ENCODE assay signal across 9 cellular contexts in the genomic region with DNA sequence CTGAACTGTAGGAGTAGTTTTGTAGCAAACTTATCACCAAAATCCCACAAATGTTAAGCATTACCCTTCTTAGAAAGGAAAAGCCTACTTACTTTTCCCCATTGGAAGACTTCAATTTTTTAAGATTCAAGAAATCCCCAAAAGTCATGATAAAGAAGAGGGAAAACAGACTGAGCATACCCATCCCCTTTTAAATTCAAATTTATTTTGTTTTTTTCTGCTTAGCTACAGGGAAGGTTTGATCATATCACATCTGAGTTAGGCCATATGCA.
A peak's percentile ranks its signal among the peaks of the same experiment; 100 is the strongest.
DNase-seq lines count a peak whose midpoint lies in the region; ATAC-seq and TF ChIP-seq lines count a peak whose summit lies in the region.
"Had no signal": no experiment of that assay in that cellular context is flagged by ENCODE, and none has a peak within 500 bp of the region (broad histone marks: within the 10 kb centered on the region; RNA-seq: fewer than 3 reads in every experiment).

No MANE protein-coding gene starts in this region.

- H3K4me3 Mint-ChIP-seq in Calu3 (ENCODE audit: low read depth, unreplicated experiment): peak overlapping the region; percentile 63

- H3K4me3 ChIP-seq in SK-N-MC (no peak overlapping the region), epithelial cell of proximal tubule (ENCODE audit: low read depth, low read length) (peak overlapping the region; percentile 43), rectal smooth muscle tissue (ENCODE audit: low read length) (peak overlapping the region; percentile 37)

- peaks cover 63% of the 10 kb centered on the region for H3K36me3 Mint-ChIP-seq in Calu3 (ENCODE audit: insufficient read depth, unreplicated experiment)

- BruUV-seq in Calu3 (replicated peaks; lab: Mats Ljungman, UMichigan): TSS peak; percentile 78

- in situ Hi-C loops in ACHN (cut with HindIII; ENCODE audit: low pct_ligation_motif_present, low pct_unique_long_range_greater_than_20kb, low sequenced_read_pairs): no loop called here

- no peaks in the 10 kb centered on the region for H3K27me3 Mint-ChIP-seq in Calu3 (ENCODE audit: unreplicated experiment)

- no peaks in the 10 kb centered on the region for H3K9me3 ChIP-seq in SK-N-MC (ENCODE audit: low read depth, low read length)

- H3K9ac ChIP-seq in SK-N-MC (ENCODE audit: insufficient read length): peak overlapping the region; percentile 44
- H3K9ac ChIP-seq in rectal smooth muscle tissue (ENCODE audit: low read length): peak overlapping the region; percentile 24

- intact Hi-C loops in Calu3 (cut with micrococcal nuclease; ENCODE audit: unreplicated experiment): loop anchor here (1.0 to 2.0 kb wide), 4 partner anchors 22 to 40 kb away; no protein-coding TSS in a partner anchor

- CTCF ChIA-PET in Calu3 (lab: Charles Lee): interaction anchor here (1.1 to 3.6 kb wide), 5 partner anchors 21 to 41 kb away, joined by 3 to 35 read pairs (median 7); no protein-coding TSS in a partner anchor

- DNase-seq in Calu3: no peak
- DNase-seq in SK-N-MC (ENCODE audit: low read depth, low spot score): no peak
- no peak for DNase-seq in epithelial cell of proximal tubule (ENCODE audit: low read depth)
- no peak for DNase-seq in stimulated activated naive CD4-positive, alpha-beta T cell treated with Interleukin-2 at 50 U/mL for 16 hours (lab: John Stamatoyannopoulos, UW)
- no peak for DNase-seq in ACHN
- DNase-seq in RKO (ENCODE audit: low spot score): no peak
- DNase-seq: NCI-H187 had no signal

- ATAC-seq in HG03432 (IDR thresholded peaks at IDR 0.05; ENCODE audit: unreplicated experiment): no peak

- H3K36me3 ChIP-seq in SK-N-MC (ENCODE audit: insufficient read depth, low read length) (no peaks in the 10 kb centered on the region), rectal smooth muscle tissue (ENCODE audit: control insufficient read depth, insufficient read depth, low read length) (no peaks in the 10 kb centered on the region)

- peaks cover 12% of the 10 kb centered on the region for H3K4me1 ChIP-seq in rectal smooth muscle tissue (ENCODE audit: control insufficient read depth, insufficient read depth, low read length)

- peak overlapping the region; percentile 98 for H3K27ac Mint-ChIP-seq in Calu3 (ENCODE audit: unreplicated experiment)

- no peaks in the 10 kb centered on the region for H3K9me3 Mint-ChIP-seq in Calu3 (ENCODE audit: low read depth, unreplicated experiment)

- H3K27ac ChIP-seq in SK-N-MC (peak overlapping the region; percentile 82), rectal smooth muscle tissue (ENCODE audit: low read depth, low read length) (peak overlapping the region; percentile 86)

- H3K4me1 Mint-ChIP-seq in Calu3 (ENCODE audit: low read depth, unreplicated experiment): peaks cover 76% of the 10 kb centered on the region

- no peaks in the 10 kb centered on the region for H3K27me3 ChIP-seq in rectal smooth muscle tissue (ENCODE audit: control insufficient read depth, insufficient read depth, low read length)

- TF ChIP-seq CTCF in Calu3 (IDR thresholded peaks at IDR 0.05; ENCODE audit: unreplicated experiment) (no peak), epithelial cell of proximal tubule (conservative IDR thresholded peaks at IDR 0.05; ENCODE audit: low read depth, low read length) (no peak)
